2 cellular contexts compared by ENCODE assay signal in the genomic region with DNA sequence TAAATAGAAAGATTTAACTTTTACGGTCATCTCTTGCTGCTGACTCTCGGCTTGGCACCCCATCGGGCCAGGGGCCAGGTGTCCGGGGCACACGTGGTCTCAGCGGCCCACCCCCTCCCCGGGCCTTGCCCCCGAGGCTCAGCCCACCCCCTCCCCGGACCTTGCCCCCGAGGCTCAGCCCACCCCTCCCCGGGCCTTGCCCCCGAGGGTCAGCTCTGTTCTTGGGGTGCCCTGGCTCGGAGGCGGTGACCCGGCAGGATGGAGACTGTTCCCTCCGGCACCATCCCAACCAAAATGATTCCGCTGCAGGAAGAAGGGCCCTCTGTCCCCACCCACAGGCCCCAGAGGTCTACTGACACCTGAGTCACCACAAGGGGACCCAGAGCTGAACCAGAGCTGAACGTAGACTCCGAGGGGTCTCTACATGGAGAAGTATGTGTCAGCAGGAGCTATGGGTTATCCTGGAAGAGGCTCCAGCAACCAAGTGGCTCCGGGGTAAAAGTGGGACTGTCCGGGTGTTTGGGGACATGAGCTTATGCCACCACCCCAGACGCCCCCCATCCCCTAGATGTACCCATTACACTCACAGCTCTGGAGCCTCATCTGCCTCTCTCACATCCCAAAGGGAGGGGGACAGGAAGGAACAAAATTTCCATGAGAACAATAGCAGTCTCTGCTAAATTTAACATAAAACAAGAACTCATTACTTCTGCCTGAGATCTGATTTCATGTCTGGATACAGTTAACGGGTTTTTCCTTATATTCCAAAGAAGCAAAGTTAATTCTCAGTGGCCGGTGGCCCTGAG.
TF ChIP-seq lines count a peak whose summit lies in the region.

No MANE protein-coding gene starts in this region.

TF ChIP-seq in GM23338, 12 proteins besides CTCF, POLR2A, EP300 and RAD21:
- TF ChIP-seq, protein P1, sequence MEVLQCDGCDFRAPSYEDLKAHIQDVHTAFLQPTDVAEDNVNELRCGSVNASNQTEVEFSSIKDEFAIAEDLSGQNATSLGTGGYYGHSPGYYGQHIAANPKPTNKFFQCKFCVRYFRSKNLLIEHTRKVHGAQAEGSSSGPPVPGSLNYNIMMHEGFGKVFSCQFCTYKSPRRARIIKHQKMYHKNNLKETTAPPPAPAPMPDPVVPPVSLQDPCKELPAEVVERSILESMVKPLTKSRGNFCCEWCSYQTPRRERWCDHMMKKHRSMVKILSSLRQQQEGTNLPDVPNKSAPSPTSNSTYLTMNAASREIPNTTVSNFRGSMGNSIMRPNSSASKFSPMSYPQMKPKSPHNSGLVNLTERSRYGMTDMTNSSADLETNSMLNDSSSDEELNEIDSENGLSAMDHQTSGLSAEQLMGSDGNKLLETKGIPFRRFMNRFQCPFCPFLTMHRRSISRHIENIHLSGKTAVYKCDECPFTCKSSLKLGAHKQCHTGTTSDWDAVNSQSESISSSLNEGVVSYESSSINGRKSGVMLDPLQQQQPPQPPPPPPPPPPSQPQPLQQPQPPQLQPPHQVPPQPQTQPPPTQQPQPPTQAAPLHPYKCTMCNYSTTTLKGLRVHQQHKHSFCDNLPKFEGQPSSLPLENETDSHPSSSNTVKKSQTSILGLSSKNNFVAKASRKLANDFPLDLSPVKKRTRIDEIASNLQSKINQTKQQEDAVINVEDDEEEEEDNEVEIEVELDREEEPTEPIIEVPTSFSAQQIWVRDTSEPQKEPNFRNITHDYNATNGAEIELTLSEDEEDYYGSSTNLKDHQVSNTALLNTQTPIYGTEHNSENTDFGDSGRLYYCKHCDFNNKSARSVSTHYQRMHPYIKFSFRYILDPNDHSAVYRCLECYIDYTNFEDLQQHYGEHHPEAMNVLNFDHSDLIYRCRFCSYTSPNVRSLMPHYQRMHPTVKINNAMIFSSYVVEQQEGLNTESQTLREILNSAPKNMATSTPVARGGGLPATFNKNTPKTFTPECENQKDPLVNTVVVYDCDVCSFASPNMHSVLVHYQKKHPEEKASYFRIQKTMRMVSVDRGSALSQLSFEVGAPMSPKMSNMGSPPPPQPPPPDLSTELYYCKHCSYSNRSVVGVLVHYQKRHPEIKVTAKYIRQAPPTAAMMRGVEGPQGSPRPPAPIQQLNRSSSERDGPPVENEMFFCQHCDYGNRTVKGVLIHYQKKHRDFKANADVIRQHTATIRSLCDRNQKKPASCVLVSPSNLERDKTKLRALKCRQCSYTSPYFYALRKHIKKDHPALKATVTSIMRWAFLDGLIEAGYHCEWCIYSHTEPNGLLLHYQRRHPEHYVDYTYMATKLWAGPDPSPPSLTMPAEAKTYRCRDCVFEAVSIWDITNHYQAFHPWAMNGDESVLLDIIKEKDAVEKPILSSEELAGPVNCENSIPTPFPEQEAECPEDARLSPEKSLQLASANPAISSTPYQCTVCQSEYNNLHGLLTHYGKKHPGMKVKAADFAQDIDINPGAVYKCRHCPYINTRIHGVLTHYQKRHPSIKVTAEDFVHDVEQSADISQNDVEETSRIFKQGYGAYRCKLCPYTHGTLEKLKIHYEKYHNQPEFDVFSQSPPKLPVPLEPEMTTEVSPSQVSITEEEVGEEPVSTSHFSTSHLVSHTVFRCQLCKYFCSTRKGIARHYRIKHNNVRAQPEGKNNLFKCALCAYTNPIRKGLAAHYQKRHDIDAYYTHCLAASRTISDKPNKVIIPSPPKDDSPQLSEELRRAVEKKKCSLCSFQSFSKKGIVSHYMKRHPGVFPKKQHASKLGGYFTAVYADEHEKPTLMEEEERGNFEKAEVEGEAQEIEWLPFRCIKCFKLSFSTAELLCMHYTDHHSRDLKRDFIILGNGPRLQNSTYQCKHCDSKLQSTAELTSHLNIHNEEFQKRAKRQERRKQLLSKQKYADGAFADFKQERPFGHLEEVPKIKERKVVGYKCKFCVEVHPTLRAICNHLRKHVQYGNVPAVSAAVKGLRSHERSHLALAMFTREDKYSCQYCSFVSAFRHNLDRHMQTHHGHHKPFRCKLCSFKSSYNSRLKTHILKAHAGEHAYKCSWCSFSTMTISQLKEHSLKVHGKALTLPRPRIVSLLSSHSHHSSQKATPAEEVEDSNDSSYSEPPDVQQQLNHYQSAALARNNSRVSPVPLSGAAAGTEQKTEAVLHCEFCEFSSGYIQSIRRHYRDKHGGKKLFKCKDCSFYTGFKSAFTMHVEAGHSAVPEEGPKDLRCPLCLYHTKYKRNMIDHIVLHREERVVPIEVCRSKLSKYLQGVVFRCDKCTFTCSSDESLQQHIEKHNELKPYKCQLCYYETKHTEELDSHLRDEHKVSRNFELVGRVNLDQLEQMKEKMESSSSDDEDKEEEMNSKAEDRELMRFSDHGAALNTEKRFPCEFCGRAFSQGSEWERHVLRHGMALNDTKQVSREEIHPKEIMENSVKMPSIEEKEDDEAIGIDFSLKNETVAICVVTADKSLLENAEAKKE (CRISPR knock-in tag; IDR thresholded peaks at IDR 0.05) = 0 out of 2 replicates have a peak, but pooled peaks have one; percentile 6
- TF ChIP-seq ZNF114 (CRISPR knock-in tag; IDR thresholded peaks at IDR 0.05) (no peak), JUNB (IDR thresholded peaks at IDR 0.05; ENCODE audit: unreplicated experiment) (no peak)

TF ChIP-seq in H1, 55 proteins besides CTCF, POLR2A, EP300 and RAD21:
- TF ChIP-seq EZH2 (IDR thresholded peaks at IDR 0.05; ENCODE audit: low read depth, low read length, severe bottlenecking) (no peak), RFX5 (IDR thresholded peaks at IDR 0.05; ENCODE audit: borderline replicate concordance, low read depth, low read length) (no peak), JUN (IDR thresholded peaks at IDR 0.05; ENCODE audit: low read depth, low read length) (no peak), ASH2L (IDR thresholded peaks at IDR 0.05; ENCODE audit: low read length) (no peak), EGR1 (IDR thresholded peaks at IDR 0.05; ENCODE audit: borderline replicate concordance, low read depth, low read length) (no peak), SIN3A (conservative IDR thresholded peaks at IDR 0.05 in 1 of 2, IDR thresholded peaks at IDR 0.05 in 1 of 2; ENCODE audit: low read depth in 1 of 2, low read length in 2 of 2) (no peak), SIRT6 (IDR thresholded peaks at IDR 0.05; ENCODE audit: low read length) (no peak), ATF3 (IDR thresholded peaks at IDR 0.05; ENCODE audit: insufficient read depth, low read depth, low read length) (no peak), SAP30 (IDR thresholded peaks at IDR 0.05; ENCODE audit: insufficient read depth, insufficient replicate concordance, low read length) (no peak), ZNF274 (IDR thresholded peaks at IDR 0.05; ENCODE audit: borderline replicate concordance, extremely low read depth, low read length) (no peak), TAF1 (IDR thresholded peaks at IDR 0.05; ENCODE audit: low read depth, low read length) (no peak)
- TF ChIP-seq, protein P2, sequence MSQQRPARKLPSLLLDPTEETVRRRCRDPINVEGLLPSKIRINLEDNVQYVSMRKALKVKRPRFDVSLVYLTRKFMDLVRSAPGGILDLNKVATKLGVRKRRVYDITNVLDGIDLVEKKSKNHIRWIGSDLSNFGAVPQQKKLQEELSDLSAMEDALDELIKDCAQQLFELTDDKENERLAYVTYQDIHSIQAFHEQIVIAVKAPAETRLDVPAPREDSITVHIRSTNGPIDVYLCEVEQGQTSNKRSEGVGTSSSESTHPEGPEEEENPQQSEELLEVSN (IDR thresholded peaks at IDR 0.05) = no peak
